In the genomic region with DNA sequence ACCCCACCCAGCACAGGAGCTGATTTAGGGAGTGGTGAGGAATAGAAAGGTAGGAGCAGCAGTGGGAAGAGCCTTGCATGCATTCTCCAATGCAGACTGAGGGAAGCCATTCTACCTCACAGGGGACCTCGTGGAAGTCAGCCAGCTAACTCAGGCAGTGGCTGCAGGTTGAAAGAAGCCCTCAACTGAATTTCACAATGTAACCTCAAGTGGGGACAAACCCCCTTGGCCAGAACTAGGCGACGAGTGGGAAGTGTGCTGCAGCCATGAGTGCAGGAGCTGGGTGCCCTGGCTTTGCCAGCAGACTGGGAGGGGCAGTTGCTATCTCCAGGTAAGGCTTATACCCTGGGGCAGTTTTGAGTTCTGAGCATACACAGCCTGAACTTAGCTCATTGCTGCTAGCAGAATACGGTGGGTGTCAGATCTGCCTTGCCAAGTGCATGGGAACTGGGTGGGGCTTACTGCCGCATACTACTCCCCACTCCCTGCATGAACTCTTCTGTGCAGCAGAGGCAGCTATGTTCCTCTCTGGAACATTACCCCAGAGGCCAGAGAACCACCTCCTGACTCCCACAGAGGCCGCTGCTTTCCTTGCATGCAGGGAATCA, we compare ENCODE assay signal across 14 cellular contexts.
DNase-seq lines count a peak whose midpoint lies in the region; ATAC-seq and TF ChIP-seq lines count a peak whose summit lies in the region.
"Had no signal": no experiment of that assay in that cellular context is flagged by ENCODE, and none has a peak within 500 bp of the region (broad histone marks: within the 10 kb centered on the region; RNA-seq: fewer than 3 reads in every experiment).

No MANE protein-coding gene starts in this region.

- H3K27me3 Mint-ChIP-seq in MCF 10A (ENCODE audit: insufficient read depth, unreplicated experiment) (no peaks in the 10 kb centered on the region), WTC11 (ENCODE audit: low read depth) (no peaks in the 10 kb centered on the region)
- H3K27me3 Mint-ChIP-seq: naive B cell had no signal

- peak; percentile 45 for DNase-seq in MCF 10A (ENCODE audit: unreplicated experiment)
- no peak for DNase-seq in breast epithelium (ENCODE audit: low spot score in 2 of 2)
- DNase-seq in WTC11 (ENCODE audit: low spot score), result no peak
- DNase-seq in lung (ENCODE audit: low spot score), result peak; percentile 74
- no peak for DNase-seq in NOMO-1 treated with dmso at 0.1 percent for 144 hours (lab: John Stamatoyannopoulos, UW; ENCODE audit: unreplicated experiment)
- DNase-seq in cortex of kidney (lab: John Stamatoyannopoulos, UW), result no peak
- DNase-seq: brain microvascular endothelial cell, esophagus squamous epithelium, naive B cell, NCI-H1694 treated with DMSO at 0.1 percent for 48 hours had no signal

- H3K27ac ChIP-seq in breast epithelium (no peak overlapping the region), lung (ENCODE audit: low read depth in 1 of 2, low read length in 1 of 2) (peak overlapping the region in 1 of 2 donors; percentile 73)
- H3K27ac ChIP-seq: brain microvascular endothelial cell, esophagus squamous epithelium had no signal

- H3K9me3 Mint-ChIP-seq in MCF 10A (ENCODE audit: unreplicated experiment), result no peaks in the 10 kb centered on the region
- peaks cover 2% of the 10 kb centered on the region for H3K9me3 Mint-ChIP-seq in WTC11
- H3K9me3 Mint-ChIP-seq: CD14-positive monocyte, naive B cell had no signal

- no TSS peak for BruUV-seq in MCF 10A (replicated peaks; lab: Mats Ljungman, UMichigan)

- TF ChIP-seq POLR2A in breast epithelium (IDR thresholded peaks at IDR 0.05), result no peak

- intact Hi-C loops in MCF 10A (cut with micrococcal nuclease), result no loop called here
- intact Hi-C loops in breast epithelium (cut with DNase I; ENCODE audit: low total_unique reads), result loop anchor here (10.0 kb wide), 2 partner anchors 256 to 454 kb away; no protein-coding TSS in a partner anchor

- CTCF ChIA-PET in MCF 10A (lab: Yijun Ruan, JAX) (interaction anchor here (0.6 to 3.6 kb wide), 14 partner anchors 9 to 507 kb away, joined by 3 to 20 read pairs (median 3); no protein-coding TSS in a partner anchor), WTC11 (lab: Charles Lee) (interaction anchor here (0.6 to 1.4 kb wide), 4 partner anchors 40 to 1878 kb away, joined by 3 to 4 read pairs (median 3); no protein-coding TSS in a partner anchor)

- ATAC-seq in WTC11 (peak; percentile 65), lung (ENCODE audit: insufficient read depth, low FRiP score) (peak; percentile 76), HG03521 (IDR thresholded peaks at IDR 0.05; ENCODE audit: unreplicated experiment) (no peak), HG03025 (IDR thresholded peaks at IDR 0.05; ENCODE audit: low FRiP score, unreplicated experiment) (no peak)

- peaks cover 16% of the 10 kb centered on the region for H3K4me1 Mint-ChIP-seq in MCF 10A (ENCODE audit: insufficient read depth, unreplicated experiment)
- peaks cover 19% of the 10 kb centered on the region for H3K4me1 Mint-ChIP-seq in WTC11

- H3K4me3 ChIP-seq in breast epithelium (no peak overlapping the region), lung (no peak overlapping the region)
- H3K4me3 ChIP-seq: esophagus squamous epithelium, skin epidermis had no signal

- H3K36me3 ChIP-seq in breast epithelium (no peaks in the 10 kb centered on the region), lung (ENCODE audit: control insufficient read depth in 2 of 2, insufficient read depth in 2 of 2, low read length in 2 of 2) (no peaks in the 10 kb centered on the region)
- H3K36me3 ChIP-seq: brain microvascular endothelial cell, esophagus squamous epithelium had no signal

- WGBS in lung, 2 donors, result 32 to 41% methylated on average over 6 of the region's 6 CpGs

- H3K27ac Mint-ChIP-seq in MCF 10A (ENCODE audit: low read depth, unreplicated experiment), result no peak overlapping the region
- H3K27ac Mint-ChIP-seq in WTC11, result no peak overlapping the region; the same call in 1 of the 2 replicates

- POLR2A ChIA-PET in MCF 10A (lab: Yijun Ruan, JAX) (interaction anchor here (0.8 to 1.5 kb wide), 7 partner anchors 125 to 300 kb away, joined by 3 to 12 read pairs (median 5); partner anchors contain the start of gene CDK19), WTC11 (lab: Charles Lee) (no interaction called here)

- H3K4me3 Mint-ChIP-seq in MCF 10A (ENCODE audit: unreplicated experiment) (no peak overlapping the region), WTC11 (no peak overlapping the region)
- H3K4me3 Mint-ChIP-seq: CD14-positive monocyte had no signal

- TF ChIP-seq CTCF in MCF 10A (IDR thresholded peaks at IDR 0.05; ENCODE audit: unreplicated experiment) (no peak), breast epithelium (IDR thresholded peaks at IDR 0.05) (no peak), WTC11 (IDR thresholded peaks at IDR 0.05) (no peak), lung (IDR thresholded peaks at IDR 0.05; ENCODE audit: control extremely low read depth, extremely low read depth) (no peak)

- H3K4me1 ChIP-seq in breast epithelium, result peaks cover 0 to 10% of the 10 kb centered on the region in 2 donors
- H3K4me1 ChIP-seq in lung (ENCODE audit: control insufficient read depth in 2 of 2, insufficient read depth in 2 of 2, low read length in 2 of 2), result peaks cover 0 to 11% of the 10 kb centered on the region in 2 donors

- H3K36me3 Mint-ChIP-seq in MCF 10A (ENCODE audit: insufficient read depth, unreplicated experiment) (no peaks in the 10 kb centered on the region), WTC11 (no peaks in the 10 kb centered on the region)
- H3K36me3 Mint-ChIP-seq: naive B cell had no signal

- H3K27me3 ChIP-seq in breast epithelium, result no peaks in the 10 kb centered on the region
- no peaks in the 10 kb centered on the region for H3K27me3 ChIP-seq in lung (ENCODE audit: control insufficient read depth, insufficient read depth)
- H3K27me3 ChIP-seq: brain microvascular endothelial cell, esophagus squamous epithelium had no signal

- no peaks in the 10 kb centered on the region for H3K9me3 ChIP-seq in breast epithelium
- no peaks in the 10 kb centered on the region for H3K9me3 ChIP-seq in lung (ENCODE audit: control insufficient read depth in 2 of 2, insufficient read depth in 1 of 2, low read length in 1 of 2)
- H3K9me3 ChIP-seq: esophagus squamous epithelium had no signal

TF ChIP-seq in WTC11, 78 proteins besides CTCF, POLR2A, EP300 and RAD21 (continues in another document):
- TF ChIP-seq ATF1 (CRISPR knock-in tag; IDR thresholded peaks at IDR 0.05) (no peak), ZBTB21 (CRISPR knock-in tag; IDR thresholded peaks at IDR 0.05; ENCODE audit: borderline replicate concordance) (no peak), ZNF512 (CRISPR knock-in tag; IDR thresholded peaks at IDR 0.05; ENCODE audit: borderline replicate concordance) (no peak), TEAD4 (CRISPR knock-in tag; IDR thresholded peaks at IDR 0.05) (no peak), NR3C1 (CRISPR knock-in tag; conservative IDR thresholded peaks at IDR 0.05; ENCODE audit: low read depth) (no peak), ELF4 (CRISPR knock-in tag; IDR thresholded peaks at IDR 0.05; ENCODE audit: low read depth) (no peak), SOX15 (CRISPR knock-in tag; IDR thresholded peaks at IDR 0.05) (no peak), JAZF1 (CRISPR knock-in tag; IDR thresholded peaks at IDR 0.05) (no peak)
- TF ChIP-seq, protein P1, sequence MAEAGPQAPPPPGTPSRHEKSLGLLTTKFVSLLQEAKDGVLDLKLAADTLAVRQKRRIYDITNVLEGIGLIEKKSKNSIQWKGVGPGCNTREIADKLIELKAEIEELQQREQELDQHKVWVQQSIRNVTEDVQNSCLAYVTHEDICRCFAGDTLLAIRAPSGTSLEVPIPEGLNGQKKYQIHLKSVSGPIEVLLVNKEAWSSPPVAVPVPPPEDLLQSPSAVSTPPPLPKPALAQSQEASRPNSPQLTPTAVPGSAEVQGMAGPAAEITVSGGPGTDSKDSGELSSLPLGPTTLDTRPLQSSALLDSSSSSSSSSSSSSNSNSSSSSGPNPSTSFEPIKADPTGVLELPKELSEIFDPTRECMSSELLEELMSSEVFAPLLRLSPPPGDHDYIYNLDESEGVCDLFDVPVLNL (CRISPR knock-in tag; IDR thresholded peaks at IDR 0.05; ENCODE audit: borderline replicate concordance, low read depth), result no peak
- TF ChIP-seq, protein P2, sequence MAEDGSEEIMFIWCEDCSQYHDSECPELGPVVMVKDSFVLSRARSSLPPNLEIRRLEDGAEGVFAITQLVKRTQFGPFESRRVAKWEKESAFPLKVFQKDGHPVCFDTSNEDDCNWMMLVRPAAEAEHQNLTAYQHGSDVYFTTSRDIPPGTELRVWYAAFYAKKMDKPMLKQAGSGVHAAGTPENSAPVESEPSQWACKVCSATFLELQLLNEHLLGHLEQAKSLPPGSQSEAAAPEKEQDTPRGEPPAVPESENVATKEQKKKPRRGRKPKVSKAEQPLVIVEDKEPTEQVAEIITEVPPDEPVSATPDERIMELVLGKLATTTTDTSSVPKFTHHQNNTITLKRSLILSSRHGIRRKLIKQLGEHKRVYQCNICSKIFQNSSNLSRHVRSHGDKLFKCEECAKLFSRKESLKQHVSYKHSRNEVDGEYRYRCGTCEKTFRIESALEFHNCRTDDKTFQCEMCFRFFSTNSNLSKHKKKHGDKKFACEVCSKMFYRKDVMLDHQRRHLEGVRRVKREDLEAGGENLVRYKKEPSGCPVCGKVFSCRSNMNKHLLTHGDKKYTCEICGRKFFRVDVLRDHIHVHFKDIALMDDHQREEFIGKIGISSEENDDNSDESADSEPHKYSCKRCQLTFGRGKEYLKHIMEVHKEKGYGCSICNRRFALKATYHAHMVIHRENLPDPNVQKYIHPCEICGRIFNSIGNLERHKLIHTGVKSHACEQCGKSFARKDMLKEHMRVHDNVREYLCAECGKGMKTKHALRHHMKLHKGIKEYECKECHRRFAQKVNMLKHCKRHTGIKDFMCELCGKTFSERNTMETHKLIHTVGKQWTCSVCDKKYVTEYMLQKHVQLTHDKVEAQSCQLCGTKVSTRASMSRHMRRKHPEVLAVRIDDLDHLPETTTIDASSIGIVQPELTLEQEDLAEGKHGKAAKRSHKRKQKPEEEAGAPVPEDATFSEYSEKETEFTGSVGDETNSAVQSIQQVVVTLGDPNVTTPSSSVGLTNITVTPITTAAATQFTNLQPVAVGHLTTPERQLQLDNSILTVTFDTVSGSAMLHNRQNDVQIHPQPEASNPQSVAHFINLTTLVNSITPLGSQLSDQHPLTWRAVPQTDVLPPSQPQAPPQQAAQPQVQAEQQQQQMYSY (CRISPR knock-in tag; IDR thresholded peaks at IDR 0.05), result no peak

Comparison
In these comparisons a context has a peak if more than half of its experiments do, and no peak if none do; other contexts are left out.
1. DNase-seq: peak in MCF 10A (single experiment) and lung (single experiment); none in breast epithelium (0 of 2), WTC11 (single experiment), NOMO-1 treated with dmso at 0.1 percent for 144 hours (single experiment) and cortex of kidney (single experiment).
2. ATAC-seq: peak in WTC11 (single experiment) and lung (single experiment); none in HG03521 (single experiment) and HG03025 (single experiment).